In genomic region chr1:224435999-224436398, GRCh38 we compare ENCODE assay signal across 8 cellular contexts. TPM values are rescaled to one million over a fixed set of nuclear protein-coding genes. Genes with fewer than 3 reads are reported as not detected.
A peak's percentile ranks its signal among the peaks of the same experiment; 100 is the strongest.
DNase-seq lines count a peak whose midpoint lies in the region; ATAC-seq and TF ChIP-seq lines count a peak whose summit lies in the region.
"Had no signal": no experiment of that assay in that cellular context is flagged by ENCODE, and none has a peak within 500 bp of the region (broad histone marks: within the 10 kb centered on the region; RNA-seq: fewer than 3 reads in every experiment).

No MANE protein-coding gene starts in this region.

- DNase-seq in HFFc6 (no peak), SJSA1 (ENCODE audit: low read depth in 1 of 2, low spot score in 2 of 2) (no peak), esophagus squamous epithelium (lab: John Stamatoyannopoulos, UW) (no peak), smooth muscle cell (lab: John Stamatoyannopoulos, UW; ENCODE audit: unreplicated experiment) (no peak), NCI-H2029 treated with DMSO at 0.1 percent for 48 hours (lab: John Stamatoyannopoulos, UW) (no peak), NCI-H187 treated with DMSO at 0.1 percent for 48 hours (lab: John Stamatoyannopoulos, UW) (no peak), Right ventricle myocardium superior (no peak)
- DNase-seq: activated CD8-positive, alpha-beta memory T cell treated with anti-CD3 and anti-CD28 coated beads for 24 hours had no signal

- TF ChIP-seq CTCF in HFFc6 (IDR thresholded peaks at IDR 0.05) (no peak), esophagus squamous epithelium (IDR thresholded peaks at IDR 0.05) (no peak), smooth muscle cell (IDR thresholded peaks at IDR 0.05; ENCODE audit: borderline replicate concordance, insufficient read depth, poor library complexity, severe bottlenecking) (no peak)

- H3K27ac Mint-ChIP-seq in HFFc6: peak overlapping the region; percentile 99

- H3K4me3 Mint-ChIP-seq in HFFc6: peak overlapping the region; percentile 97

- H3K27ac ChIP-seq in SJSA1: 0 out of 2 replicates have a peak overlapping the region, but pooled peaks have one; percentile 85
- H3K27ac ChIP-seq in esophagus squamous epithelium: peak overlapping the region in 3 of 4 donors; percentile 97 to 99 (median 99)
- H3K27ac ChIP-seq in smooth muscle cell (ENCODE audit: low read depth): peak overlapping the region; percentile 84

- peaks cover 70% of the 10 kb centered on the region for H3K79me2 ChIP-seq in smooth muscle cell (ENCODE audit: low read depth)

- ATAC-seq in Right ventricle myocardium superior (ENCODE audit: poor library complexity): no peak

- H3K36me3 Mint-ChIP-seq in HFFc6 (ENCODE audit: low read depth): peaks cover 23% of the 10 kb centered on the region

- H3K36me3 ChIP-seq in SJSA1 (peaks cover 25% of the 10 kb centered on the region), esophagus squamous epithelium (peaks cover 0 to 22% (median 4%) of the 10 kb centered on the region in 3 donors), smooth muscle cell (ENCODE audit: low read depth) (no peaks in the 10 kb centered on the region)

- WGBS in esophagus squamous epithelium, 2 donors: 25 to 33% methylated on average over 1 of the region's 1 CpG
- 60% methylated on average over 1 of the region's 1 CpG for WGBS in smooth muscle cell (ENCODE audit: low lambda C conversion rate)

- peak overlapping the region; percentile 70 for H3K9ac ChIP-seq in smooth muscle cell (ENCODE audit: low read depth)

- H3K9me3 Mint-ChIP-seq in HFFc6: no peaks in the 10 kb centered on the region

- no peak for TF ChIP-seq POLR2A in esophagus squamous epithelium (IDR thresholded peaks at IDR 0.05)

- peaks cover 48% of the 10 kb centered on the region for H3K4me1 Mint-ChIP-seq in HFFc6 (ENCODE audit: low read depth)

- H3K27me3 Mint-ChIP-seq in HFFc6 (ENCODE audit: insufficient read depth): peaks cover 2% of the 10 kb centered on the region; the same call in 1 of the 2 replicates

- no peaks in the 10 kb centered on the region for H3K27me3 ChIP-seq in SJSA1 (replicated peaks)
- no peaks in the 10 kb centered on the region for H3K27me3 ChIP-seq in esophagus squamous epithelium
- H3K27me3 ChIP-seq in smooth muscle cell (ENCODE audit: low read depth): no peaks in the 10 kb centered on the region

- H3K4me3 ChIP-seq in SJSA1 (no peak overlapping the region), esophagus squamous epithelium (peak overlapping the region in 2 of 4 donors; percentile 85 to 98), smooth muscle cell (peak overlapping the region; percentile 90)

- H3K4me1 ChIP-seq in SJSA1 (replicated peaks) (peaks cover 28% of the 10 kb centered on the region), esophagus squamous epithelium (peaks cover 6 to 44% (median 23%) of the 10 kb centered on the region in 3 donors), smooth muscle cell (ENCODE audit: low read depth) (peaks cover 32% of the 10 kb centered on the region)

- H4K20me1 ChIP-seq in smooth muscle cell (ENCODE audit: low read depth): peaks cover 31% of the 10 kb centered on the region

- intact Hi-C loops in esophagus squamous epithelium (cut with DNase I) (loop anchor here (10.0 kb wide), 1 partner anchor 69 kb away; no protein-coding TSS in a partner anchor), Right ventricle myocardium superior (cut with DNase I) (no loop called here)

- H2AFZ ChIP-seq in smooth muscle cell (ENCODE audit: low read depth): peak overlapping the region; percentile 93

- H3K9me3 ChIP-seq in SJSA1 (replicated peaks): no peaks in the 10 kb centered on the region
- H3K9me3 ChIP-seq in esophagus squamous epithelium: no peaks in the 10 kb centered on the region
- no peaks in the 10 kb centered on the region for H3K9me3 ChIP-seq in smooth muscle cell (replicated peaks; ENCODE audit: low read depth)

- H3K4me2 ChIP-seq in smooth muscle cell: peak overlapping the region; percentile 90

- H3F3A ChIP-seq in smooth muscle cell (ENCODE audit: low read depth): peaks cover 20% of the 10 kb centered on the region

RNA-seq across cellular contexts. Expression of gene WDR26, which starts 1.4 kb away (rescaled TPM):
- 100 to 1,000 TPM in 1 of 6 experiments, 10 to 100 TPM in 5; 85.4 to 105 (median 90.8) TPM for total RNA-seq in HFFc6 (2021; fragmentation: NEBNext Ultra II Directional; extraction: Animal tissue kit (Norgen Biotek cat#: 25700))
- 29.4 and 37.2 TPM in 2 replicates for total RNA-seq in SJSA1 (2014; rRNA removed; shearing (Covaris generic))
- total RNA-seq in esophagus squamous epithelium (100 to 1,000 TPM in 1 of 4 donors, 10 to 100 TPM in 3; 38.3 to 111 (median 61.9) TPM), smooth muscle cell (79.5 and 81.4 TPM in 2 replicates), Right ventricle myocardium superior (53.0 TPM)
- polyA plus RNA-seq in smooth muscle cell: 8.6 and 12.0 TPM in 2 replicates
